In the genomic region with DNA sequence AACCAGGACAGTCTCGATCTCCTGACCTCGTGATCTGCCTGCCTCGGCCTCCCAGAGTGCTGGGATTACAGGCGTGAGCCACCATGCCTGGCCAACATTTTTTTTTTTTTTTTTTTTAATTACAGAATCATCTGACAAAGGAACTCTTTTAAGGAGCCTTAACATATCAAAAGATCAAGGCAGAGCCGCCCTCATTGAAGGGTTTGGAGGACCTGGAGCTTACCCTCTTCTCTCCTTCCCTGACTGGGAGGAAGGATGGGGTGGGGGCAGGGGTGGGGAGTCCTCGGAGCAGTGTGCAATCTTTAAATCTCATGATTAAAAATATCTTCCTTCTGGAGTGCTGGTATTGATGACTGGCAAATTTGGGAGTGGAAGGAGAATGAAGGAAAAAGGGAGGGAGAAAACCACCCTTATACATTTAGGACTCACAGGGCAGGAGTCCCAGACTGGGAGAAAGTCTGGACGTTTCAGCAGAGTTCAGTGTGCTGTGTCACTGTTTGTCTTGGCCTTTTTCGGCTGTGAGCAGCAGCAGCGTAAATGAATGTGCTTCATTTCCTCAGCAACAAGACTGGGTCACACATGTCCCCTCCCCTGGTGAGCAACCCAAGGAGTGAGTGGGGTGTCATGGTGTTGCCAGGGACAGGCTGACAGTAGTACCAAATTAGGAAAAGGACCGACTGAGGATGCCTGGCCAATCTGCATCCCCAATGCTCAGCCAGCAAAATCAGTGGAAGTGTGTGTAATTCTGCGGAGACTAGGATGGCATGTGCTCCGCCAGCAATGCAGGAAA, we compare ENCODE assay signal across 15 cellular contexts.
DNase-seq lines count a peak whose midpoint lies in the region; ATAC-seq and TF ChIP-seq lines count a peak whose summit lies in the region.
"Had no signal": no experiment of that assay in that cellular context is flagged by ENCODE, and none has a peak within 500 bp of the region (broad histone marks: within the 10 kb centered on the region; RNA-seq: fewer than 3 reads in every experiment).

No MANE protein-coding gene starts in this region.

- H4K20me1 ChIP-seq in smooth muscle cell (ENCODE audit: low read depth): no peaks in the 10 kb centered on the region

- H3K4me3 ChIP-seq in smooth muscle cell (no peak overlapping the region), Caco-2 (ENCODE audit: low read depth, low read length) (no peak overlapping the region)
- H3K4me3 ChIP-seq: gastrocnemius medialis, lung, SK-N-MC had no signal

- H3K4me3 Mint-ChIP-seq in Caco-2 (ENCODE audit: unreplicated experiment): no peak overlapping the region
- H3K4me3 Mint-ChIP-seq: activated T-cell treated with anti-CD3 and anti-CD28 coated beads, Interleukin-2, amount 50 U/mL, for 72 hours; central memory CD8-positive, alpha-beta T cell had no signal

- TF ChIP-seq CTCF in smooth muscle cell (IDR thresholded peaks at IDR 0.05; ENCODE audit: borderline replicate concordance, insufficient read depth, poor library complexity, severe bottlenecking): no peak
- TF ChIP-seq CTCF in RWPE1 (conservative IDR thresholded peaks at IDR 0.05; ENCODE audit: low read depth): no peak
- no peak for TF ChIP-seq CTCF in Caco-2 (IDR thresholded peaks at IDR 0.05; ENCODE audit: insufficient read depth in 1 of 2, low read depth in 1 of 2, low read length in 1 of 2, severe bottlenecking in 1 of 2, unreplicated experiment in 1 of 2)

- intact Hi-C loops in left cardiac atrium (cut with DNase I) (no loop called here), Caco-2 (cut with micrococcal nuclease; ENCODE audit: unreplicated experiment) (no loop called here)

- DNase-seq in EH (ENCODE audit: low read depth) (peak; percentile 97), amniotic stem cell (lab: John Stamatoyannopoulos, UW) (peak; percentile 59), left cardiac atrium (peak; percentile 55), smooth muscle cell (lab: John Stamatoyannopoulos, UW; ENCODE audit: unreplicated experiment) (no peak), RWPE1 (ENCODE audit: low spot score) (no peak), Caco-2 (no peak)
- no peak for DNase-seq in activated naive CD4-positive, alpha-beta T cell treated with anti-CD3 and anti-CD28 coated beads, Interleukin-2, amount 50 U/mL, for 72 hours (ENCODE audit: low spot score in 2 of 2)
- DNase-seq: activated CD4-positive, alpha-beta T cell treated with anti-CD3 and anti-CD28 coated beads for 1 hour; activated T-cell treated with anti-CD3 and anti-CD28 coated beads, Interleukin-2, amount 50 U/mL, for 72 hours; gastrocnemius medialis; NCI-H526 had no signal

- peaks cover 5% of the 10 kb centered on the region for H3K4me1 ChIP-seq in smooth muscle cell (ENCODE audit: low read depth)
- H3K4me1 ChIP-seq in Caco-2: no peaks in the 10 kb centered on the region
- H3K4me1 ChIP-seq: gastrocnemius medialis had no signal

- H2AFZ ChIP-seq in smooth muscle cell (ENCODE audit: low read depth): peak overlapping the region; percentile 3

- H3K9ac ChIP-seq in smooth muscle cell (ENCODE audit: low read depth): no peak overlapping the region

- ATAC-seq in left cardiac atrium (peak; percentile 84 to 93), HG02798 (IDR thresholded peaks at IDR 0.05; ENCODE audit: poor library complexity, unreplicated experiment) (no peak)
- ATAC-seq in activated naive CD4-positive, alpha-beta T cell treated with anti-CD3 and anti-CD28 coated beads, Interleukin-2, amount 50 U/mL, for 72 hours: no peak
- ATAC-seq: activated T-cell treated with anti-CD3 and anti-CD28 coated beads, Interleukin-2, amount 50 U/mL, for 72 hours had no signal

- H3F3A ChIP-seq in smooth muscle cell (ENCODE audit: low read depth): no peaks in the 10 kb centered on the region

- H3K27me3 ChIP-seq in smooth muscle cell (ENCODE audit: low read depth) (no peaks in the 10 kb centered on the region), Caco-2 (replicated peaks; ENCODE audit: control insufficient read depth, insufficient read depth, low read length) (no peaks in the 10 kb centered on the region)
- H3K27me3 ChIP-seq: gastrocnemius medialis had no signal

- no peaks in the 10 kb centered on the region for H3K4me1 Mint-ChIP-seq in Caco-2 (ENCODE audit: low read depth, unreplicated experiment)
- H3K4me1 Mint-ChIP-seq: central memory CD8-positive, alpha-beta T cell had no signal

- no TSS peak for BruUV-seq in Caco-2 (replicated peaks; lab: Mats Ljungman, UMichigan)

- 81% methylated on average over 12 of the region's 12 CpGs for WGBS in smooth muscle cell (ENCODE audit: low lambda C conversion rate)

- POLR2A ChIA-PET in RWPE1 (lab: Yijun Ruan, JAX; ENCODE audit: low non-redundant PET) (no interaction called here), Caco-2 (lab: Charles Lee) (no interaction called here)

- H3K79me2 ChIP-seq in smooth muscle cell (ENCODE audit: low read depth): no peaks in the 10 kb centered on the region

- H3K27ac ChIP-seq in smooth muscle cell (ENCODE audit: low read depth) (no peak overlapping the region), RWPE1 (no peak overlapping the region)
- H3K27ac ChIP-seq: gastrocnemius medialis, SK-N-MC had no signal

- no peaks in the 10 kb centered on the region for H3K27me3 Mint-ChIP-seq in Caco-2 (ENCODE audit: insufficient read depth, unreplicated experiment)
- H3K27me3 Mint-ChIP-seq: central memory CD8-positive, alpha-beta T cell had no signal

- CTCF ChIA-PET in RWPE1 (lab: Yijun Ruan, JAX): interaction anchor here (0.6 kb wide), 1 partner anchor 16 kb away, joined by 4 read pairs; no protein-coding TSS in a partner anchor
- CTCF ChIA-PET in Caco-2 (lab: Charles Lee): no interaction called here

- no peaks in the 10 kb centered on the region for H3K36me3 ChIP-seq in smooth muscle cell (ENCODE audit: low read depth)
- no peaks in the 10 kb centered on the region for H3K36me3 ChIP-seq in Caco-2 (ENCODE audit: control insufficient read depth, insufficient read depth, low read length)
- H3K36me3 ChIP-seq: gastrocnemius medialis had no signal

- H3K9me3 Mint-ChIP-seq in activated naive CD4-positive, alpha-beta T cell treated with anti-CD3 and anti-CD28 coated beads, Interleukin-2, amount 50 U/mL, for 72 hours: peaks cover 3 to 5% of the 10 kb centered on the region in 2 donors
- H3K9me3 Mint-ChIP-seq in Caco-2 (ENCODE audit: unreplicated experiment): no peaks in the 10 kb centered on the region

- H3K4me2 ChIP-seq in smooth muscle cell: no peak overlapping the region

- H3K36me3 Mint-ChIP-seq in activated naive CD4-positive, alpha-beta T cell treated with anti-CD3 and anti-CD28 coated beads, Interleukin-2, amount 50 U/mL, for 72 hours: no peaks in the 10 kb centered on the region
- no peaks in the 10 kb centered on the region for H3K36me3 Mint-ChIP-seq in Caco-2 (ENCODE audit: insufficient read depth, unreplicated experiment)

- H3K9me3 ChIP-seq in smooth muscle cell (replicated peaks; ENCODE audit: low read depth) (no peaks in the 10 kb centered on the region), Caco-2 (no peaks in the 10 kb centered on the region)
- H3K9me3 ChIP-seq: gastrocnemius medialis had no signal

- no peak overlapping the region for H3K27ac Mint-ChIP-seq in activated naive CD4-positive, alpha-beta T cell treated with anti-CD3 and anti-CD28 coated beads, Interleukin-2, amount 50 U/mL, for 72 hours
- H3K27ac Mint-ChIP-seq in Caco-2 (ENCODE audit: unreplicated experiment): no peak overlapping the region
- H3K27ac Mint-ChIP-seq: activated T-cell treated with anti-CD3 and anti-CD28 coated beads, Interleukin-2, amount 50 U/mL, for 72 hours had no signal

Comparison
In these comparisons a context has a peak if more than half of its experiments do, and no peak if none do; other contexts are left out.
1. DNase-seq: peak in EH (single experiment), amniotic stem cell (single experiment) and left cardiac atrium (single experiment); none in smooth muscle cell (single experiment), activated naive CD4-positive, alpha-beta T cell treated with anti-CD3 and anti-CD28 coated beads, Interleukin-2, amount 50 U/mL, for 72 hours (0 of 2), RWPE1 (single experiment) and Caco-2 (0 of 2).
2. ATAC-seq: peak in left cardiac atrium (2 of 2); none in HG02798 (single experiment) and activated naive CD4-positive, alpha-beta T cell treated with anti-CD3 and anti-CD28 coated beads, Interleukin-2, amount 50 U/mL, for 72 hours (0 of 2).